Comparison of ENCODE assay signal across 28 cellular contexts in genomic region chr16:66391726-66392670, GRCh38. TPM values are rescaled to one million over a fixed set of nuclear protein-coding genes. Genes with fewer than 3 reads are reported as not detected.
DNase-seq lines count a peak whose midpoint lies in the region; ATAC-seq and TF ChIP-seq lines count a peak whose summit lies in the region.
"Had no signal": no experiment of that assay in that cellular context is flagged by ENCODE, and none has a peak within 500 bp of the region (broad histone marks: within the 10 kb centered on the region; RNA-seq: fewer than 3 reads in every experiment).

No MANE protein-coding gene starts in this region.

- H3K36me3 ChIP-seq in endodermal cell (ENCODE audit: control insufficient read depth, insufficient read depth, low read length) (no peaks in the 10 kb centered on the region), esophagus muscularis mucosa (peaks cover 0 to 79% (median 9%) of the 10 kb centered on the region in 4 donors)
- H3K36me3 ChIP-seq: SJSA1 had no signal

- H3K9ac ChIP-seq in endodermal cell (ENCODE audit: extremely low read depth, low read length, poor library complexity, severe bottlenecking), result no peak overlapping the region

- H3K9me3 ChIP-seq in endodermal cell (ENCODE audit: control insufficient read depth, low read length) (no peaks in the 10 kb centered on the region), esophagus muscularis mucosa (no peaks in the 10 kb centered on the region)
- H3K9me3 ChIP-seq: SJSA1 had no signal

- H3K4me1 ChIP-seq in endodermal cell (ENCODE audit: control insufficient read depth, insufficient read depth, low read length) (no peaks in the 10 kb centered on the region), esophagus muscularis mucosa (no peaks in the 10 kb centered on the region)
- H3K4me1 ChIP-seq: SJSA1 had no signal

- no peak for TF ChIP-seq EP300 in esophagus muscularis mucosa (IDR thresholded peaks at IDR 0.05)

- H3K4me3 ChIP-seq in endodermal cell (ENCODE audit: low read length) (no peak overlapping the region), esophagus muscularis mucosa (no peak overlapping the region)
- H3K4me3 ChIP-seq: SJSA1 had no signal

- TF ChIP-seq POLR2A in esophagus muscularis mucosa (IDR thresholded peaks at IDR 0.05; ENCODE audit: low read depth), result no peak
- no peak for TF ChIP-seq POLR2A in erythroblast (IDR thresholded peaks at IDR 0.05; ENCODE audit: low read length)

- H3K27me3 ChIP-seq in endodermal cell (ENCODE audit: control insufficient read depth, insufficient read depth, low read length, poor library complexity, severe bottlenecking), result no peaks in the 10 kb centered on the region
- no peaks in the 10 kb centered on the region for H3K27me3 ChIP-seq in esophagus muscularis mucosa
- H3K27me3 ChIP-seq: SJSA1 had no signal

- H3K9me3 Mint-ChIP-seq in endodermal cell, result no peaks in the 10 kb centered on the region
- H3K9me3 Mint-ChIP-seq in type B pancreatic cell, result no peaks in the 10 kb centered on the region
- H3K9me3 Mint-ChIP-seq in activated T-cell treated with anti-CD3 and anti-CD28 coated beads, Interleukin-2, amount 50 U/mL, for 72 hours, result no peaks in the 10 kb centered on the region

- ATAC-seq in Right ventricle myocardium inferior (no peak), left cardiac atrium (no peak)
- no peak for ATAC-seq in activated T-cell treated with anti-CD3 and anti-CD28 coated beads, Interleukin-2, amount 50 U/mL, for 72 hours (replicated peaks in 1 of 2)
- ATAC-seq: HCT116, PC-3 had no signal

- DNase-seq in Right ventricle myocardium inferior (ENCODE audit: missing footprints) (peak; percentile 75), left cardiac atrium (no peak), endodermal cell (peak; percentile 30), islet precursor cell (peak; percentile 42), type B pancreatic cell (ENCODE audit: extremely low spot score, unreplicated experiment) (peak; percentile 45), esophagus muscularis mucosa (ENCODE audit: extremely low spot score) (no peak), erythroblast (lab: John Stamatoyannopoulos, UW) (no peak)
- DNase-seq in activated T-cell treated with anti-CD3 and anti-CD28 coated beads, Interleukin-2, amount 50 U/mL, for 72 hours, result no peak
- DNase-seq: 8988T, ACHN, Calu3, DMS79 treated with DMSO at 0.1 percent for 48 hours, GF-D8, KBM-7, NCI-H1105 treated with DMSO at 0.1 percent for 48 hours, NCI-H146, NCI-H1930, NCI-H2107, NCI-H446, NCI-H524 treated with DMSO at 0.1 percent for 48 hours, NCI-H774, PC-3 had no signal

- 93% methylated on average over 15 to 18 of the region's 18 CpGs for WGBS in endodermal cell (ENCODE audit: insufficient coverage in 1 of 2, insufficient read length in 1 of 2), 2 experiments
- 81% methylated on average over 15 of the region's 18 CpGs for WGBS in esophagus muscularis mucosa

- TF ChIP-seq CTCF in endodermal cell (conservative IDR thresholded peaks at IDR 0.05) (no peak), type B pancreatic cell (conservative IDR thresholded peaks at IDR 0.05) (no peak), esophagus muscularis mucosa (IDR thresholded peaks at IDR 0.05) (no peak)

- H3K27ac ChIP-seq in endodermal cell (ENCODE audit: low read depth, low read length) (no peak overlapping the region), esophagus muscularis mucosa (replicated peaks in 1 of 4) (no peak overlapping the region)
- H3K27ac ChIP-seq: SJSA1 had no signal

- H3K27ac Mint-ChIP-seq in endodermal cell (no peak overlapping the region), type B pancreatic cell (no peak overlapping the region)
- no peak overlapping the region for H3K27ac Mint-ChIP-seq in activated T-cell treated with anti-CD3 and anti-CD28 coated beads, Interleukin-2, amount 50 U/mL, for 72 hours

- H3K4me1 Mint-ChIP-seq in endodermal cell (no peaks in the 10 kb centered on the region), type B pancreatic cell (ENCODE audit: unreplicated experiment) (no peaks in the 10 kb centered on the region)
- no peaks in the 10 kb centered on the region for H3K4me1 Mint-ChIP-seq in activated T-cell treated with anti-CD3 and anti-CD28 coated beads, Interleukin-2, amount 50 U/mL, for 72 hours (ENCODE audit: low read depth)

- intact Hi-C loops in Right ventricle myocardium inferior (cut with DNase I), result no loop called here
- intact Hi-C loops in left cardiac atrium (cut with DNase I), result no loop called here
- intact Hi-C loops in esophagus muscularis mucosa (cut with DNase I), result no loop called here

- no peaks in the 10 kb centered on the region for H3K36me3 Mint-ChIP-seq in endodermal cell (ENCODE audit: low read depth)
- H3K36me3 Mint-ChIP-seq in type B pancreatic cell, result no peaks in the 10 kb centered on the region
- no peaks in the 10 kb centered on the region for H3K36me3 Mint-ChIP-seq in activated T-cell treated with anti-CD3 and anti-CD28 coated beads, Interleukin-2, amount 50 U/mL, for 72 hours (ENCODE audit: insufficient read depth in 2 of 2)

- H3K4me3 Mint-ChIP-seq in endodermal cell (no peak overlapping the region), type B pancreatic cell (no peak overlapping the region)
- H3K4me3 Mint-ChIP-seq in activated T-cell treated with anti-CD3 and anti-CD28 coated beads, Interleukin-2, amount 50 U/mL, for 72 hours, result no peak overlapping the region

- H3K27me3 Mint-ChIP-seq in endodermal cell (ENCODE audit: insufficient read depth) (no peaks in the 10 kb centered on the region), type B pancreatic cell (no peaks in the 10 kb centered on the region)
- H3K27me3 Mint-ChIP-seq in activated T-cell treated with anti-CD3 and anti-CD28 coated beads, Interleukin-2, amount 50 U/mL, for 72 hours (ENCODE audit: low read depth), result no peaks in the 10 kb centered on the region

RNA-seq across cellular contexts. Expression of gene CDH5, which starts 25.5 kb away (rescaled TPM):
- total RNA-seq in Right ventricle myocardium inferior (58.4 TPM), left cardiac atrium (10 to 100 TPM; 40.3 to 80.0 TPM), endodermal cell (under 1 TPM in 1 of 2 donors, not detected in 1; 0.18 TPM), type B pancreatic cell (ENCODE audit: low replicate concordance) (0.40 and 0.46 TPM in 2 replicates), esophagus muscularis mucosa (10 to 100 TPM; 19.5 to 63.1 (median 50.6) TPM)
- 0.39 TPM for polyA plus RNA-seq in endodermal cell (2013, experiment 1 of 2)
- polyA plus RNA-seq in endodermal cell (2013, experiment 2 of 2), result 0.75 TPM
- total RNA-seq in activated T-cell treated with anti-CD3 and anti-CD28 coated beads, Interleukin-2, amount 50 U/mL, for 72 hours, result not detected
- total RNA-seq: Calu3, LHCN-M2, MCF 10A, PC-3, SJSA1 had no signal
- polyA plus RNA-seq: BJ had no signal

RNA-seq across cellular contexts. Expression of gene BEAN1, which starts 35.1 kb away (rescaled TPM):
- total RNA-seq in Right ventricle myocardium inferior (2.4 TPM), left cardiac atrium (1 to 10 TPM; 1.2 to 1.6 TPM), endodermal cell (under 1 TPM in 1 of 2 donors, not detected in 1; 0.18 TPM), type B pancreatic cell (ENCODE audit: low replicate concordance) (1.1 and 3.2 TPM in 2 replicates), esophagus muscularis mucosa (under 1 TPM in 2 of 4 donors, not detected in 2; 0.23 to 0.50 TPM)
- 0.61 TPM for polyA plus RNA-seq in endodermal cell (2013, experiment 1 of 2)
- 0.33 TPM for polyA plus RNA-seq in endodermal cell (2013, experiment 2 of 2)
- not detected for total RNA-seq in activated T-cell treated with anti-CD3 and anti-CD28 coated beads, Interleukin-2, amount 50 U/mL, for 72 hours
- total RNA-seq: H1, SJSA1 had no signal
- polyA plus RNA-seq: BJ had no signal

Comparison
In these comparisons a context has a peak if more than half of its experiments do, and no peak if none do; other contexts are left out.
1. DNase-seq: peak in Right ventricle myocardium inferior (single experiment), endodermal cell (single experiment), islet precursor cell (single experiment) and type B pancreatic cell (single experiment); none in left cardiac atrium (single experiment), activated T-cell treated with anti-CD3 and anti-CD28 coated beads, Interleukin-2, amount 50 U/mL, for 72 hours (0 of 2), esophagus muscularis mucosa (single experiment) and erythroblast (0 of 2).
2. RNA of gene CDH5, which starts 25.5 kb away (total RNA-seq): 40.3 to 80.0 TPM in left cardiac atrium, 19.5 to 63.1 TPM in esophagus muscularis mucosa and 58.4 TPM in Right ventricle myocardium inferior (single experiment); 0.40 to 0.46 TPM in type B pancreatic cell, 0.18 TPM in endodermal cell and not detected in activated T-cell treated with anti-CD3 and anti-CD28 coated beads, Interleukin-2, amount 50 U/mL, for 72 hours; every median in the first group is over 10 times any median in the second.